ENCODE assay signal across 20 cellular contexts in the genomic region with DNA sequence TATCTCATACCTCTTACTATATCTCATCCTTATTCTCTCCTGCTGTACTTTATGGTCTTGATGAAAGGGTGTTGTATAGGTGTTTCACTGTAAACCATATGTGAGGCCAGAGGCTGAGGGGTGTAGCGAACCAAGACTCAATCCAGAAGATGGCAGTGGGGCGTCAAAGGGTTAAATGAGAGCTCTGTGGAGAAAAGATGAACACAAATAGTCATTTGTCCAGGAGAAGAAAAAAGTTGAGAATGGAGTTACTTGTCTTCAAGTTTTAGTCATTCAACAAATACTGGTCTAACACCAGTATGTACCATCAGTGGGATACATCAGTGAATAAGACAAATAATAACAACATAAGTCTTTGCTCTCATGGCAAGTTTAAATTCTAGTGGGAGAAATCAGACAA.
"Had no signal": no experiment of that assay in that cellular context is flagged by ENCODE, and none has a peak within 500 bp of the region (broad histone marks: within the 10 kb centered on the region; RNA-seq: fewer than 3 reads in every experiment).

No MANE protein-coding gene starts in this region.

- H3K27me3 Mint-ChIP-seq: progenitor cell of endocrine pancreas had no signal

- H3K9me3 Mint-ChIP-seq: dendritic cell treated with granulocyte-macrophage colony-stimulating factor and Interleukin-4, amounts not matched to agents 40 ng/mL and 50 ng/mL, for 4 days; neural crest cell had no signal

- H3K27ac ChIP-seq: brain microvascular endothelial cell, esophagus squamous epithelium, transverse colon, vagina, WERI-Rb-1 had no signal

- H3K4me3 ChIP-seq: esophagus squamous epithelium, transverse colon, vagina had no signal

- H3K4me3 Mint-ChIP-seq: activated CD8-positive, alpha-beta memory T cell treated with anti-CD3 and anti-CD28 coated beads, Interleukin-2, amount 10 ng/mL, durations not matched to agents 7 days and 5 days; activated naive CD8-positive, alpha-beta T cell treated with anti-CD3 and anti-CD28 coated beads, Interleukin-2, amount 10 ng/mL, durations not matched to agents 7 days and 5 days; dendritic cell treated with granulocyte-macrophage colony-stimulating factor and Interleukin-4, amounts not matched to agents 40 ng/mL and 50 ng/mL, for 4 days; neural crest cell had no signal

- H3K9me3 ChIP-seq: esophagus squamous epithelium, transverse colon, vagina had no signal

- H3K27me3 ChIP-seq: brain microvascular endothelial cell, esophagus squamous epithelium, transverse colon, vagina had no signal

- H3K4me1 ChIP-seq: esophagus squamous epithelium, transverse colon, vagina had no signal

- H3K27ac Mint-ChIP-seq: activated CD8-positive, alpha-beta memory T cell treated with anti-CD3 and anti-CD28 coated beads, Interleukin-2, amount 10 ng/mL, durations not matched to agents 7 days and 5 days; activated naive CD8-positive, alpha-beta T cell treated with anti-CD3 and anti-CD28 coated beads, Interleukin-2, amount 10 ng/mL, durations not matched to agents 7 days and 5 days; dendritic cell treated with granulocyte-macrophage colony-stimulating factor and Interleukin-4, amounts not matched to agents 40 ng/mL and 50 ng/mL, for 4 days; progenitor cell of endocrine pancreas had no signal

- ATAC-seq: activated CD8-positive, alpha-beta memory T cell treated with anti-CD3 and anti-CD28 coated beads, Interleukin-2, amount 10 ng/mL, durations not matched to agents 7 days and 5 days; left colon had no signal

- DNase-seq: activated CD4-positive, alpha-beta T cell treated with anti-CD3 and anti-CD28 coated beads, Interleukin-2, amount 50 U/mL, for 48 hours; activated CD8-positive, alpha-beta memory T cell treated with anti-CD3 and anti-CD28 coated beads, Interleukin-2, amount 10 ng/mL, durations not matched to agents 7 days and 5 days; activated naive CD4-positive, alpha-beta T cell; activated naive CD8-positive, alpha-beta T cell treated with anti-CD3 and anti-CD28 coated beads, Interleukin-2, amount 10 ng/mL, durations not matched to agents 7 days and 5 days; brain microvascular endothelial cell; effector CD8-positive, alpha-beta T cell; esophagus squamous epithelium; left colon; mammary epithelial cell; small intestine; stimulated activated CD4-positive, alpha-beta T cell treated with anti-CD3 and anti-CD28 coated beads, Interleukin-4, amount 100 ng/mL, for 24 hours; stimulated activated naive CD4-positive, alpha-beta T cell; substantia nigra; SW 1271; transverse colon; WERI-Rb-1 had no signal

- H3K36me3 ChIP-seq: brain microvascular endothelial cell had no signal
